In genomic region chr3:165195628-165196576, GRCh38 we compare ENCODE assay signal across 8 cellular contexts. TPM values are rescaled to one million over a fixed set of nuclear protein-coding genes. Genes with fewer than 3 reads are reported as not detected.
DNase-seq lines count a peak whose midpoint lies in the region; ATAC-seq and TF ChIP-seq lines count a peak whose summit lies in the region.

TSS of gene SLITRK3 (minus strand) at chr3:165196384. CDS start at chr3:165190830, 5,554 bp downstream.

- H3K36me3 ChIP-seq in right atrium auricular region, result no peaks in the 10 kb centered on the region

- H3K27ac ChIP-seq in H9 (ENCODE audit: insufficient read length, low read depth, low read length) (no peak within 1 kb of the TSS), VCaP (peak within 1 kb of the TSS; percentile 11; the same call in 1 of the 2 replicates), right atrium auricular region (peak within 1 kb of the TSS in 1 of 2 donors; percentile 6)

- intact Hi-C loops in sciatic nerve (cut with DNase I), result no loop called here

- WGBS in H9 (ENCODE audit: extremely low coverage, insufficient read length, low lambda C conversion rate), result no CpG with 5 or more reads among the region's 43 CpGs

- H3K36me3 Mint-ChIP-seq in H9 (ENCODE audit: insufficient read depth in 1 of 3, low read depth in 3 of 3), result no peaks in the 10 kb centered on the region

- H2BK15ac ChIP-seq in H9 (ENCODE audit: low read depth, low read length), result no peak within 1 kb of the TSS

- H2BK12ac ChIP-seq in H9 (ENCODE audit: insufficient read length, low read depth, low read length), result no peak within 1 kb of the TSS

- no peaks in the 10 kb centered on the region; the same call in 1 of the 2 replicates for H3K4me1 ChIP-seq in H9 (ENCODE audit: insufficient read depth, low read length)
- peaks cover 0 to 26% of the 10 kb centered on the region in 2 donors for H3K4me1 ChIP-seq in right atrium auricular region

- no peak within 1 kb of the TSS for H2BK20ac ChIP-seq in H9 (ENCODE audit: low read depth, low read length, poor library complexity, severe bottlenecking)

- TF ChIP-seq CTCF in H9 (conservative IDR thresholded peaks at IDR 0.05), result no peak
- TF ChIP-seq CTCF in VCaP (conservative IDR thresholded peaks at IDR 0.05), result no peak
- TF ChIP-seq CTCF in right atrium auricular region (IDR thresholded peaks at IDR 0.05), result no peak

- H3K18ac ChIP-seq in H9 (ENCODE audit: insufficient read length, low read depth, low read length), result no peak within 1 kb of the TSS

- peak within 1 kb of the TSS; percentile 15 for H3K9ac ChIP-seq in H9 (ENCODE audit: extremely low read depth, insufficient read length, low read length)

- H3K56ac ChIP-seq in H9 (ENCODE audit: insufficient read length, low read depth, low read length), result no peak within 1 kb of the TSS

- H2BK5ac ChIP-seq in H9 (ENCODE audit: insufficient read length, low read length), result no peak within 1 kb of the TSS

- no peak within 1 kb of the TSS for H2AK5ac ChIP-seq in H9 (ENCODE audit: insufficient read length, low read length)

- H3K79me1 ChIP-seq in H9 (ENCODE audit: insufficient read depth, low read depth, low read length, poor library complexity, severe bottlenecking), result no peaks in the 10 kb centered on the region

- H3K4me2 ChIP-seq in H9 (ENCODE audit: insufficient read depth, insufficient read length, low read length), result peak within 1 kb of the TSS; percentile 91

- H3K4me1 Mint-ChIP-seq in H9, result peaks cover 39 to 43% of the 10 kb centered on the region in 2 experiments

- peaks cover 38% of the 10 kb centered on the region for H3K23me2 ChIP-seq in H9 (ENCODE audit: insufficient read length, low read depth, low read length, poor library complexity, severe bottlenecking)

- DNase-seq in H9, result peak; percentile 49
- no peak for DNase-seq in right atrium auricular region (ENCODE audit: low spot score)
- DNase-seq in sciatic nerve (ENCODE audit: low spot score), result no peak
- no peak for DNase-seq in kidney tubule cell (ENCODE audit: low spot score)
- DNase-seq in stimulated activated CD4-positive, alpha-beta T cell treated with anti-CD3 and anti-CD28 coated beads, Interleukin-4, amount 100 ng/mL, for 4 hours, result no peak
- no peak for DNase-seq in stimulated activated CD4-positive, alpha-beta T cell treated with anti-CD3 and anti-CD28 coated beads, Interleukin-12 subunit alpha, Interleukin-12 subunit beta, amount 100 ng/mL, for 4 hours

- H3K27ac Mint-ChIP-seq in H9, result no peak within 1 kb of the TSS

- H3K79me2 ChIP-seq in H9 (ENCODE audit: insufficient read depth, low read length), result no peaks in the 10 kb centered on the region

- peak within 1 kb of the TSS; percentile 41 to 57 for H3K4me3 ChIP-seq in right atrium auricular region

- no peak within 1 kb of the TSS for H4K5ac ChIP-seq in H9 (ENCODE audit: insufficient read length, low read depth, low read length)

- no peak within 1 kb of the TSS for H3K14ac ChIP-seq in H9 (ENCODE audit: insufficient read depth, low read length)

- no peak within 1 kb of the TSS for H2BK120ac ChIP-seq in H9 (ENCODE audit: low read depth, low read length, poor library complexity, severe bottlenecking)

- H3K9me3 Mint-ChIP-seq in H9, result no peaks in the 10 kb centered on the region; a peak in 1 of 5 replicates

- no peak within 1 kb of the TSS for H3T11ph ChIP-seq in H9 (ENCODE audit: low read length)

- peak within 1 kb of the TSS; percentile 83 to 99 for H3K4me3 Mint-ChIP-seq in H9

- no peak within 1 kb of the TSS for H3K4ac ChIP-seq in H9 (ENCODE audit: low read depth, low read length)

- no peak within 1 kb of the TSS for H4K8ac ChIP-seq in H9 (replicated peaks; ENCODE audit: insufficient read length, low read depth, low read length)

- H4K91ac ChIP-seq in H9 (ENCODE audit: insufficient read length, low read depth, low read length), result no peak within 1 kb of the TSS

- H3K23ac ChIP-seq in H9 (ENCODE audit: insufficient read length, low read depth, low read length), result no peak within 1 kb of the TSS

- H4K20me1 ChIP-seq in H9 (ENCODE audit: control insufficient read depth, insufficient read depth, insufficient read length), result no peaks in the 10 kb centered on the region

- ATAC-seq in sciatic nerve, result peak; percentile 31
- no peak for ATAC-seq in GM21528 (IDR thresholded peaks at IDR 0.05; ENCODE audit: low FRiP score, unreplicated experiment)

- peak within 1 kb of the TSS; percentile 88 for H2AFZ ChIP-seq in H9 (ENCODE audit: low read length)

- peaks cover 66% of the 10 kb centered on the region for H3K27me3 Mint-ChIP-seq in H9 (ENCODE audit: low read depth)

- H3K27me3 ChIP-seq in H9 (ENCODE audit: insufficient read depth, low read length) (peaks cover 27% of the 10 kb centered on the region), right atrium auricular region (peaks cover 16 to 17% of the 10 kb centered on the region in 2 donors)

- H3K9me3 ChIP-seq in H9 (ENCODE audit: control insufficient read depth, low read depth, low read length) (no peaks in the 10 kb centered on the region), right atrium auricular region (no peaks in the 10 kb centered on the region)

RNA-seq across cellular contexts. Expression of gene SLITRK3, which starts in this region (rescaled TPM):
- total RNA-seq in H9 (2021) (0.48 and 0.50 TPM in 2 replicates), right atrium auricular region (1 to 10 TPM in 1 of 2 donors, under 1 TPM in 1; 0.19 to 1.9 TPM), sciatic nerve (not detected)

Comparison
In these comparisons a context has a peak if more than half of its experiments do, and no peak if none do; other contexts are left out.
1. Peak in DNase-seq, H3K9ac ChIP-seq and H3K4me2 ChIP-seq in H9; RNA of the gene not detected or under 1 TPM.
2. Peak in ATAC-seq in sciatic nerve; RNA of the gene not detected or under 1 TPM.